28 cellular contexts compared by ENCODE assay signal in genomic region chr11:74316772-74317505, GRCh38. TPM values are rescaled to one million over a fixed set of nuclear protein-coding genes. Genes with fewer than 3 reads are reported as not detected.
DNase-seq lines count a peak whose midpoint lies in the region; ATAC-seq and TF ChIP-seq lines count a peak whose summit lies in the region.
"Had no signal": no experiment of that assay in that cellular context is flagged by ENCODE, and none has a peak within 500 bp of the region (broad histone marks: within the 10 kb centered on the region; RNA-seq: fewer than 3 reads in every experiment).

No MANE protein-coding gene starts in this region.

- intact Hi-C loops in left lung (cut with DNase I) = no loop called here

- H3K4me3 ChIP-seq in fibroblast of mammary gland (ENCODE audit: control insufficient read depth, low read depth, low read length) (no peak overlapping the region), left lung (no peak overlapping the region)
- H3K4me3 ChIP-seq: body of pancreas, lower lobe of right lung, right lobe of liver, SJSA1, thyroid gland had no signal

- H3K27me3 Mint-ChIP-seq in T-helper 17 cell = peaks cover 17% of the 10 kb centered on the region

- DNase-seq in DMS53 (lab: John Stamatoyannopoulos, UW) = peak; percentile 47
- DNase-seq in DMS53 treated with DMSO at 0.1 percent for 48 hours (lab: John Stamatoyannopoulos, UW; ENCODE audit: unreplicated experiment) = no peak
- DNase-seq in amniotic stem cell (lab: John Stamatoyannopoulos, UW) = peak; percentile 34
- peak; percentile 74 for DNase-seq in fibroblast of mammary gland (ENCODE audit: low read depth)
- no peak for DNase-seq in left lung
- no peak for DNase-seq in T-helper 17 cell
- DNase-seq: 8988T; activated CD4-positive, alpha-beta memory T cell treated with anti-CD3 and anti-CD28 coated beads, Interleukin-2, amount 10 ng/mL, durations not matched to agents 7 days and 5 days; activated CD4-positive, CD25-positive, alpha-beta regulatory T cell treated with anti-CD3 and anti-CD28 coated beads, Interleukin-2, amount 50 U/mL, for 72 hours; BE2C; body of pancreas; DND-41; Karpas-422; kidney; lower lobe of right lung; NCI-H1930; NCI-H2227 treated with DMSO at 0.1 percent for 48 hours; NCI-H69; right lobe of liver; stimulated activated CD4-positive, alpha-beta T cell treated with anti-CD3 and anti-CD28 coated beads, Interleukin-15, amount 100 ng/mL, for 24 hours; stimulated activated naive CD8-positive, alpha-beta T cell treated with anti-CD3 and anti-CD28 coated beads, Interleukin-15, Interleukin-2, amounts not matched to agents 100 U/mL and 50 U/mL, for 24 hours; T-helper 1 cell; thyroid gland had no signal

- TF ChIP-seq CTCF in fibroblast of mammary gland (conservative IDR thresholded peaks at IDR 0.05; ENCODE audit: control insufficient read depth, insufficient read depth, low read depth, low read length) (no peak), left lung (IDR thresholded peaks at IDR 0.05) (no peak)

- ATAC-seq in HG02884 (IDR thresholded peaks at IDR 0.05; ENCODE audit: unreplicated experiment) (no peak), left lung (no peak), T-helper 17 cell (no peak), HG02588 (IDR thresholded peaks at IDR 0.05; ENCODE audit: unreplicated experiment) (no peak)
- ATAC-seq: body of pancreas; esophagus mucosa; lower lobe of right lung; right lobe of liver; stimulated activated naive CD8-positive, alpha-beta T cell treated with anti-CD3 and anti-CD28 coated beads, Interleukin-15, Interleukin-2, amounts not matched to agents 100 U/mL and 50 U/mL, for 24 hours had no signal

- H3K36me3 Mint-ChIP-seq in T-helper 17 cell (ENCODE audit: low read depth) = peaks cover 3% of the 10 kb centered on the region

- peaks cover 0 to 4% of the 10 kb centered on the region in 2 donors for H3K4me1 ChIP-seq in left lung
- H3K4me1 ChIP-seq: BE2C, body of pancreas, right lobe of liver had no signal

- H3K27ac ChIP-seq in left lung = no peak overlapping the region
- H3K27ac ChIP-seq: body of pancreas, lower lobe of right lung, right lobe of liver, SJSA1, thyroid gland had no signal

- H3K9me3 ChIP-seq in left lung (peaks cover 0 to 21% of the 10 kb centered on the region in 2 donors), T-helper 17 cell (ENCODE audit: control insufficient read depth, low read length, poor library complexity, severe bottlenecking) (peaks cover 4% of the 10 kb centered on the region)
- H3K9me3 ChIP-seq: BE2C, body of pancreas, SJSA1, thyroid gland had no signal

- no peak overlapping the region for H3K4me3 Mint-ChIP-seq in T-helper 17 cell
- H3K4me3 Mint-ChIP-seq: activated CD4-positive, alpha-beta memory T cell treated with anti-CD3 and anti-CD28 coated beads, Interleukin-2, amount 10 ng/mL, durations not matched to agents 7 days and 5 days; activated naive CD8-positive, alpha-beta T cell had no signal

- peaks cover 0 to under 1% of the 10 kb centered on the region in 2 donors for H3K27me3 ChIP-seq in left lung
- H3K27me3 ChIP-seq: BE2C, body of pancreas, right lobe of liver, SJSA1, thyroid gland had no signal

- H3K36me3 ChIP-seq in left lung = no peaks in the 10 kb centered on the region
- H3K36me3 ChIP-seq: BE2C, lower lobe of right lung, right lobe of liver, SJSA1, thyroid gland had no signal

- no peak overlapping the region for H3K27ac Mint-ChIP-seq in T-helper 17 cell
- H3K27ac Mint-ChIP-seq: activated CD4-positive, alpha-beta memory T cell treated with anti-CD3 and anti-CD28 coated beads, Interleukin-2, amount 10 ng/mL, durations not matched to agents 7 days and 5 days; activated naive CD8-positive, alpha-beta T cell had no signal

- H3K4me1 Mint-ChIP-seq in T-helper 17 cell = peaks cover 6% of the 10 kb centered on the region

RNA-seq across cellular contexts. Expression of gene P4HA3, which starts 5.5 kb away (rescaled TPM):
- total RNA-seq in left lung (10 to 100 TPM in 1 of 2 donors, 1 to 10 TPM in 1; 2.0 to 12.1 TPM), T-helper 17 cell (not detected)
- total RNA-seq: activated CD4-positive, alpha-beta memory T cell treated with anti-CD3 and anti-CD28 coated beads, Interleukin-2, amount 10 ng/mL, durations not matched to agents 7 days and 5 days; body of pancreas had no signal

Comparison
In these comparisons a context has a peak if more than half of its experiments do, and no peak if none do; other contexts are left out.
1. DNase-seq: peak in DMS53 (single experiment), amniotic stem cell (single experiment) and fibroblast of mammary gland (single experiment); none in DMS53 treated with DMSO at 0.1 percent for 48 hours (single experiment), left lung (0 of 2) and T-helper 17 cell (0 of 3).